9 cellular contexts compared by ENCODE assay signal in genomic region chr17:77435272-77436057, GRCh38.
DNase-seq lines count a peak whose midpoint lies in the region; ATAC-seq and TF ChIP-seq lines count a peak whose summit lies in the region.
"Had no signal": no experiment of that assay in that cellular context is flagged by ENCODE, and none has a peak within 500 bp of the region (broad histone marks: within the 10 kb centered on the region; RNA-seq: fewer than 3 reads in every experiment).

No MANE protein-coding gene starts in this region.

- CTCF ChIA-PET in WTC11 (lab: Charles Lee) = interaction anchor here (0.6 to 2.0 kb wide), 8 partner anchors 12 to 145 kb away, joined by 3 to 11 read pairs (median 4); no protein-coding TSS in a partner anchor

- H3K4me1 Mint-ChIP-seq in WTC11 (peaks cover 75% of the 10 kb centered on the region), endodermal cell (peaks cover 25% of the 10 kb centered on the region)

- H3K27ac ChIP-seq in HUES48 (ENCODE audit: low read depth, low read length) (peak overlapping the region; percentile 73), endodermal cell (ENCODE audit: low read depth, low read length) (no peak overlapping the region)

- H3K36me3 Mint-ChIP-seq in WTC11 (no peaks in the 10 kb centered on the region), endodermal cell (ENCODE audit: low read depth) (peaks cover 1% of the 10 kb centered on the region)

- H3K9me3 ChIP-seq in HUES48 (ENCODE audit: control insufficient read depth, insufficient read depth, low read length) = no peaks in the 10 kb centered on the region
- H3K9me3 ChIP-seq in endodermal cell (ENCODE audit: control insufficient read depth, low read length) = no peaks in the 10 kb centered on the region

- no peak overlapping the region for H3K9ac ChIP-seq in HUES48 (ENCODE audit: low read depth, low read length)
- no peak overlapping the region for H3K9ac ChIP-seq in endodermal cell (ENCODE audit: extremely low read depth, low read length, poor library complexity, severe bottlenecking)

- H3K4me3 Mint-ChIP-seq in WTC11 (peak overlapping the region; percentile 66), endodermal cell (peak overlapping the region; percentile 43)

- H3K36me3 ChIP-seq in HUES48 (ENCODE audit: control insufficient read depth, insufficient read depth, low read length) (no peaks in the 10 kb centered on the region), endodermal cell (ENCODE audit: control insufficient read depth, insufficient read depth, low read length) (peaks cover 10% of the 10 kb centered on the region)

- WGBS in endodermal cell (ENCODE audit: insufficient coverage in 1 of 2, insufficient read length in 1 of 2), 2 experiments = 73 to 78% methylated on average over 17 to 24 of the region's 24 CpGs

- H3K4me3 ChIP-seq in HUES48 (ENCODE audit: low read depth, low read length) (no peak overlapping the region), endodermal cell (ENCODE audit: low read length) (no peak overlapping the region), retinal pigment epithelial cell (ENCODE audit: low read length) (no peak overlapping the region)

- TF ChIP-seq CTCF in WTC11 (IDR thresholded peaks at IDR 0.05) (no peak), endodermal cell (conservative IDR thresholded peaks at IDR 0.05) (no peak), retinal pigment epithelial cell (conservative IDR thresholded peaks at IDR 0.05; ENCODE audit: low read depth, low read length) (peak; percentile 10)

- no peaks in the 10 kb centered on the region for H3K27me3 Mint-ChIP-seq in WTC11 (ENCODE audit: low read depth)
- no peaks in the 10 kb centered on the region for H3K27me3 Mint-ChIP-seq in endodermal cell (ENCODE audit: insufficient read depth)

- H3K27me3 ChIP-seq in HUES48 (ENCODE audit: control insufficient read depth, insufficient read depth, low read length) (no peaks in the 10 kb centered on the region), endodermal cell (ENCODE audit: control insufficient read depth, insufficient read depth, low read length, poor library complexity, severe bottlenecking) (no peaks in the 10 kb centered on the region)

- H3K9me3 Mint-ChIP-seq in WTC11 (no peaks in the 10 kb centered on the region), endodermal cell (no peaks in the 10 kb centered on the region)

- H3K4me1 ChIP-seq in HUES48 (ENCODE audit: control insufficient read depth, insufficient read depth, low read length) = peaks cover 42% of the 10 kb centered on the region
- H3K4me1 ChIP-seq in endodermal cell (ENCODE audit: control insufficient read depth, insufficient read depth, low read length) = peaks cover 15% of the 10 kb centered on the region

- no peak; the same call in none of the 2 replicates for ATAC-seq in WTC11
- ATAC-seq in HG03039 (IDR thresholded peaks at IDR 0.05; ENCODE audit: unreplicated experiment) = no peak

- POLR2A ChIA-PET in WTC11 (lab: Charles Lee) = interaction anchor here (1.1 to 1.7 kb wide), 2 partner anchors 16 to 37 kb away, joined by 3 to 6 read pairs; no protein-coding TSS in a partner anchor

- DNase-seq in WTC11 (ENCODE audit: low spot score) (no peak), endodermal cell (no peak), retinal pigment epithelial cell (ENCODE audit: low read depth) (no peak), A172 (ENCODE audit: low spot score) (no peak), EL (no peak), GM19238 (ENCODE audit: insufficient read length, low spot score) (no peak)
- DNase-seq: NCI-H510A treated with DMSO at 0.1 percent for 48 hours had no signal

- H3K27ac Mint-ChIP-seq in WTC11 (peak overlapping the region; percentile 92), endodermal cell (peak overlapping the region; percentile 64)

TF ChIP-seq in WTC11, 78 proteins besides CTCF, POLR2A, EP300 and RAD21:
- TF ChIP-seq MAX (CRISPR knock-in tag; IDR thresholded peaks at IDR 0.05) = 0 out of 2 replicates have a peak, but pooled peaks have one; percentile 27
- peak; percentile 86 for TF ChIP-seq PRDM15 (CRISPR knock-in tag; IDR thresholded peaks at IDR 0.05)
- TF ChIP-seq KAT7 (CRISPR knock-in tag; IDR thresholded peaks at IDR 0.05; ENCODE audit: borderline replicate concordance) = no peak
- 0 out of 2 replicates have a peak, but pooled peaks have one; percentile 22 for TF ChIP-seq IRF1 (CRISPR knock-in tag; IDR thresholded peaks at IDR 0.05)
- no peak for TF ChIP-seq SP1 (CRISPR knock-in tag; conservative IDR thresholded peaks at IDR 0.05)
- TF ChIP-seq ARID4B (CRISPR knock-in tag; IDR thresholded peaks at IDR 0.05; ENCODE audit: borderline replicate concordance) = no peak
- TF ChIP-seq ZMAT4 (CRISPR knock-in tag; IDR thresholded peaks at IDR 0.05) = no peak
- TF ChIP-seq MLX (CRISPR knock-in tag; IDR thresholded peaks at IDR 0.05) = no peak
- TF ChIP-seq TP53 (CRISPR knock-in tag; IDR thresholded peaks at IDR 0.05) = no peak
